ENCODE assay signal across 2 cellular contexts in genomic region chr7:142776845-142777225, GRCh38. TPM values are rescaled to one million over a fixed set of nuclear protein-coding genes. Genes with fewer than 3 reads are reported as not detected.
"Had no signal": no experiment of that assay in that cellular context is flagged by ENCODE, and none has a peak within 500 bp of the region (broad histone marks: within the 10 kb centered on the region; RNA-seq: fewer than 3 reads in every experiment).

No MANE protein-coding gene starts in this region.

RNA-seq across cellular contexts. Expression of gene PRSS2, which starts 6.1 kb away (rescaled TPM):
- total RNA-seq: M059J had no signal
- polyA plus RNA-seq: IgD-negative memory B cell had no signal

RNA-seq across cellular contexts. Expression of gene PRSS1, which starts 27.6 kb away (rescaled TPM):
- total RNA-seq: M059J had no signal
- polyA plus RNA-seq: IgD-negative memory B cell had no signal
